8 cellular contexts compared by ENCODE assay signal in the genomic region with DNA sequence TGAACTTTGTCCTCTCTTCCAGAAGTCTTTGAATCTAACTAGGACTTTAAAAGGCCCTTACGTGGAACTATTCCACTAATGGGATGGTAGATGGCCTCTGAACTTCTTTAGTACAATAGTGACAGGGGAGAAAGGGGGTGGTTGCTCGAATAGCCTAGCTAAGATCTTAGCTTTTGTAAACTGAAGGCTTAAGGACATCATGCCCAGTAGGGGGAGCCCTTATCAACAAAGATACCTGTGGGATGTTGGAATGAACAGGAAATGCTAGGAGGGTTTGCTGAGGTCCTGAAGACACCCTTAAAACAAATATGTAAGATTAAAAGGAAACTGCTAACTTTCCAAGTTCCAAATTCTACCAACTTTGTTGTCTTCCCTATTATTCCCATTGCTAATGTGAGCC. TPM values are rescaled to one million over a fixed set of nuclear protein-coding genes. Genes with fewer than 3 reads are reported as not detected.
A peak's percentile ranks its signal among the peaks of the same experiment; 100 is the strongest.
DNase-seq lines count a peak whose midpoint lies in the region; ATAC-seq, FAIRE-seq and TF ChIP-seq lines count a peak whose summit lies in the region.

No MANE protein-coding gene starts in this region.

- peaks cover 2% of the 10 kb centered on the region for H3K4me1 Mint-ChIP-seq in CD8-positive, alpha-beta T cell (ENCODE audit: low read depth)
- no peaks in the 10 kb centered on the region for H3K4me1 Mint-ChIP-seq in stimulated activated naive CD8-positive, alpha-beta T cell treated with anti-CD3 and anti-CD28 coated beads, Interleukin-15, amount 100 ng/mL, for 72 hours

- no peaks in the 10 kb centered on the region for H3K36me3 Mint-ChIP-seq in CD8-positive, alpha-beta T cell

- H3K4me1 ChIP-seq in CD8-positive, alpha-beta T cell (ENCODE audit: insufficient read depth, low read length), result no peaks in the 10 kb centered on the region
- H3K4me1 ChIP-seq in SJSA1 (replicated peaks), result no peaks in the 10 kb centered on the region
- peaks cover 3 to 25% of the 10 kb centered on the region in 2 donors for H3K4me1 ChIP-seq in left lung

- no peaks in the 10 kb centered on the region for H3K27me3 ChIP-seq in CD8-positive, alpha-beta T cell (ENCODE audit: insufficient read depth, low read length)
- no peaks in the 10 kb centered on the region; the same call in 1 of the 2 replicates for H3K27me3 ChIP-seq in SJSA1 (replicated peaks)
- H3K27me3 ChIP-seq in left lung, result no peaks in the 10 kb centered on the region

- no peaks in the 10 kb centered on the region for H3K9me3 ChIP-seq in CD8-positive, alpha-beta T cell (ENCODE audit: low read length)
- H3K9me3 ChIP-seq in SJSA1 (replicated peaks), result no peaks in the 10 kb centered on the region; the same call in 1 of the 2 replicates
- H3K9me3 ChIP-seq in left lung, result no peaks in the 10 kb centered on the region

- H3K27ac ChIP-seq in CD8-positive, alpha-beta T cell (ENCODE audit: low read depth, low read length), result no peak overlapping the region
- no peak overlapping the region for H3K27ac ChIP-seq in SJSA1
- H3K27ac ChIP-seq in coronary artery, result no peak overlapping the region
- no peak overlapping the region for H3K27ac ChIP-seq in left lung

- POLR2A ChIA-PET in CD8-positive, alpha-beta T cell (lab: Charles Lee), result no interaction called here

- FAIRE-seq in GM19239 (lab: Jason Lieb, UNC), result peak; percentile 69

- peaks cover 6% of the 10 kb centered on the region for H3K27me3 Mint-ChIP-seq in CD8-positive, alpha-beta T cell (ENCODE audit: low read depth)
- H3K27me3 Mint-ChIP-seq in stimulated activated naive CD8-positive, alpha-beta T cell treated with anti-CD3 and anti-CD28 coated beads, Interleukin-15, amount 100 ng/mL, for 72 hours, result peaks cover 13% of the 10 kb centered on the region

- H3K4me3 ChIP-seq in CD8-positive, alpha-beta T cell (ENCODE audit: low read depth, low read length), result no peak overlapping the region
- H3K4me3 ChIP-seq in SJSA1 (no peak overlapping the region), coronary artery (no peak overlapping the region), left lung (no peak overlapping the region)

- peak in 4 of 7 experiments; percentile 24 to 46 (median 26) for DNase-seq in CD8-positive, alpha-beta T cell
- DNase-seq in GM19239 (ENCODE audit: insufficient read length, low spot score) (no peak), NAMALWA (ENCODE audit: low spot score) (peak; percentile 63), SJSA1 (ENCODE audit: low read depth in 1 of 2, low spot score in 2 of 2) (peak; percentile 52 to 62), coronary artery (ENCODE audit: low spot score) (no peak), left lung (no peak)
- peak; percentile 36 to 39 for DNase-seq in stimulated activated naive CD8-positive, alpha-beta T cell treated with anti-CD3 and anti-CD28 coated beads, Interleukin-15, amount 100 ng/mL, for 72 hours

- H3K36me3 ChIP-seq in CD8-positive, alpha-beta T cell (ENCODE audit: insufficient read depth, low read length), result no peaks in the 10 kb centered on the region
- no peaks in the 10 kb centered on the region for H3K36me3 ChIP-seq in SJSA1
- H3K36me3 ChIP-seq in left lung, result no peaks in the 10 kb centered on the region

- ATAC-seq in CD8-positive, alpha-beta T cell, result no peak
- ATAC-seq in left lung, result peak; percentile 77
- ATAC-seq in stimulated activated naive CD8-positive, alpha-beta T cell treated with anti-CD3 and anti-CD28 coated beads, Interleukin-15, amount 100 ng/mL, for 72 hours, result peak; percentile 76
- no peak for ATAC-seq in HG02642 (IDR thresholded peaks at IDR 0.05; ENCODE audit: poor library complexity, unreplicated experiment)

- no peak overlapping the region for H3K4me3 Mint-ChIP-seq in CD8-positive, alpha-beta T cell
- no peak overlapping the region for H3K4me3 Mint-ChIP-seq in stimulated activated naive CD8-positive, alpha-beta T cell treated with anti-CD3 and anti-CD28 coated beads, Interleukin-15, amount 100 ng/mL, for 72 hours

- TF ChIP-seq CTCF in CD8-positive, alpha-beta T cell (IDR thresholded peaks at IDR 0.05), result peak; percentile 42
- TF ChIP-seq CTCF in coronary artery (IDR thresholded peaks at IDR 0.05) (peak; percentile 37), left lung (IDR thresholded peaks at IDR 0.05) (peak; percentile 68 to 77)

- H3K27ac Mint-ChIP-seq in CD8-positive, alpha-beta T cell, result no peak overlapping the region
- H3K27ac Mint-ChIP-seq in stimulated activated naive CD8-positive, alpha-beta T cell treated with anti-CD3 and anti-CD28 coated beads, Interleukin-15, amount 100 ng/mL, for 72 hours, result no peak overlapping the region

- CTCF ChIA-PET in CD8-positive, alpha-beta T cell (lab: Charles Lee), result no interaction called here

- no peaks in the 10 kb centered on the region for H3K9me3 Mint-ChIP-seq in CD8-positive, alpha-beta T cell
- no peaks in the 10 kb centered on the region for H3K9me3 Mint-ChIP-seq in stimulated activated naive CD8-positive, alpha-beta T cell treated with anti-CD3 and anti-CD28 coated beads, Interleukin-15, amount 100 ng/mL, for 72 hours

- intact Hi-C loops in CD8-positive, alpha-beta T cell (cut with DNase I, micrococcal nuclease), result loop anchor here (1.0 to 5.0 kb wide), 4 partner anchors 174 to 691 kb away; no protein-coding TSS in a partner anchor
- intact Hi-C loops in left lung (cut with DNase I), result loop anchor here in 1 of 2 donors (5.0 kb wide), 1 partner anchor 175 kb away; no protein-coding TSS in a partner anchor

RNA-seq across cellular contexts. Expression of a gene that starts 33.2 kb away (rescaled TPM):
- not detected for total RNA-seq in CD8-positive, alpha-beta T cell
- total RNA-seq in SJSA1 (2014; rRNA removed; shearing (Covaris generic)), result 0.11 TPM in 1 of 2 replicates, not detected in the other
- not detected for total RNA-seq in left lung

RNA-seq across cellular contexts. Expression of a gene that starts 39.2 kb away (rescaled TPM):
- not detected for total RNA-seq in CD8-positive, alpha-beta T cell
- total RNA-seq in SJSA1 (2014; rRNA removed; shearing (Covaris generic)), result not detected in 2 replicates
- total RNA-seq in left lung, result 1 to 10 TPM in 1 of 2 donors, under 1 TPM in 1; 0.32 to 4.8 TPM

Comparison
In these comparisons a context has a peak if more than half of its experiments do, and no peak if none do; other contexts are left out.
1. ATAC-seq: peak in left lung (single experiment) and stimulated activated naive CD8-positive, alpha-beta T cell treated with anti-CD3 and anti-CD28 coated beads, Interleukin-15, amount 100 ng/mL, for 72 hours (single experiment); none in CD8-positive, alpha-beta T cell (single experiment) and HG02642 (single experiment).
2. DNase-seq: peak in CD8-positive, alpha-beta T cell (4 of 7), NAMALWA (single experiment), SJSA1 (2 of 2) and stimulated activated naive CD8-positive, alpha-beta T cell treated with anti-CD3 and anti-CD28 coated beads, Interleukin-15, amount 100 ng/mL, for 72 hours (2 of 2); none in GM19239 (single experiment), coronary artery (single experiment) and left lung (0 of 2).
3. Peak in every context shown above with its lines, with median percentiles within 50 percentile points of each other: CTCF ChIP-seq.